In the genomic region with DNA sequence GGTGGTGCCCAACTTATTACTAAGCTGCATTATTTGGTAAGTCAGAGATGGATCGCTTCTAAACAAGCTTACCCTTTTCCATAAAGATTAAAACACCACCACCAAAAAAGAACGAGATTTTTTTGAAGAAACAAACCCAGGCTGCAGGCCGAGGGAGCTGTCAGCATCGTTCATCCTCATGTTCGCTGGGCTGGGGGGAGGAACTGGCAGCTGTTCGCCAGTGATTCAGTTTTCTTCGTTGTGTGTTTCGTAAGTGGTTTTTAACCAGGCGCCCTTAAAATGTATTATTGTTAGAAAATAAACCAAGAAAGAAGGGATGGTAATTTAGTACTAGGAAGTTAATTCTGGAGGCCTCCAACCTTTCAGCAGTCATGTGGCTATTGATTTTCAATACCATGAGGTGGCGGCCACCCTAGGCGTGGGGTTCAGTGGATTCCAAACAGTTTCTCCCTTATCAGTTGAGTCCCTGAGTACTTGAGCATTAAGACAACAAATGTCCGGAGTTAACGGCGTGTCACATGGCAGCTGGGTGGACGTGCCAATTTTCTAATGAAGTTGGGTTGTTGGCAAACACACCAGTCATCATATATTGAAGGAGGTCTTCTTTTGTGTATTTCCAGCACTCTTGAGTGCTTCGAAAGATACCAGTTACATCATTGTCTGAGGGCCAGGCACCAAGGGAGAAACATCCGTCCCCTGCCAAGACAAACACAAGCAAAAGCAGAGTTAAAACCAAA, we compare ENCODE assay signal across 21 cellular contexts.
DNase-seq lines count a peak whose midpoint lies in the region; ATAC-seq, FAIRE-seq and TF ChIP-seq lines count a peak whose summit lies in the region.
"Had no signal": no experiment of that assay in that cellular context is flagged by ENCODE, and none has a peak within 500 bp of the region (broad histone marks: within the 10 kb centered on the region; RNA-seq: fewer than 3 reads in every experiment).

No MANE protein-coding gene starts in this region.

- no peak overlapping the region for H3K27ac ChIP-seq in SJCRH30
- H3K27ac ChIP-seq: lower lobe of right lung, upper lobe of left lung had no signal

- TF ChIP-seq POLR2A in NB4 (IDR thresholded peaks at IDR 0.05; ENCODE audit: extremely low read depth, insufficient read length), result no peak
- TF ChIP-seq POLR2A in H54 (IDR thresholded peaks at IDR 0.05; ENCODE audit: low read depth, low read length), result no peak

- intact Hi-C loops in left colon (cut with DNase I, micrococcal nuclease), result no loop called here

- no peak for TF ChIP-seq CTCF in NB4 (IDR thresholded peaks at IDR 0.05; ENCODE audit: low read depth, low read length)

- H3K9me3 ChIP-seq in SJCRH30 (replicated peaks) (no peaks in the 10 kb centered on the region), skeletal muscle satellite cell (replicated peaks; ENCODE audit: low read length) (no peaks in the 10 kb centered on the region)
- H3K9me3 ChIP-seq: upper lobe of left lung had no signal

- H3K4me3 ChIP-seq in NB4 (ENCODE audit: low read depth, low read length) (peak overlapping the region; percentile 26), SJCRH30 (peak overlapping the region; percentile 28), skeletal muscle satellite cell (ENCODE audit: low read length) (peak overlapping the region; percentile 32)
- H3K4me3 ChIP-seq: lower lobe of right lung, upper lobe of left lung had no signal

- FAIRE-seq in H54 (lab: Jason Lieb, UNC), result no peak
- FAIRE-seq: A204.1, RCC 7860 had no signal

- DNase-seq in NCI-H1092 treated with DMSO at 0.1 percent for 48 hours (lab: John Stamatoyannopoulos, UW) (peak; percentile 39), NCI-H1092 (lab: John Stamatoyannopoulos, UW) (no peak), NB4 (ENCODE audit: low read depth) (peak; percentile 79), SJCRH30 (peak; percentile 13 to 30), H54 (ENCODE audit: insufficient read length, low spot score) (no peak), left colon (no peak)
- DNase-seq: activated CD8-positive, alpha-beta T cell treated with anti-CD3 and anti-CD28 coated beads, Interleukin-2, amount 10 ng/mL, durations not matched to agents 7 days and 5 days; activated effector memory CD4-positive, alpha-beta T cell treated with anti-CD3 and anti-CD28 coated beads, Interleukin-2, amount 50 U/mL, for 16 hours; activated T-cell treated with anti-CD3 and anti-CD28 coated beads for 4 hours; CD8-positive, alpha-beta T cell; DMS53; HCEC 1CT; lower lobe of right lung; NCI-H187 treated with DMSO at 0.1 percent for 48 hours; NCI-H226; stimulated activated CD4-positive, alpha-beta T cell treated with anti-CD3 and anti-CD28 coated beads, Interleukin-1b, Interleukin-23, amount 100 ng/mL, for 48 hours; upper lobe of left lung had no signal

- H3K4me1 ChIP-seq in SJCRH30, result peaks cover 4% of the 10 kb centered on the region; the same call in 1 of the 2 replicates
- peaks cover 10% of the 10 kb centered on the region for H3K4me1 ChIP-seq in skeletal muscle satellite cell (ENCODE audit: control insufficient read depth, insufficient read depth, low read length)
- H3K4me1 ChIP-seq: lower lobe of right lung, upper lobe of left lung had no signal

- no peak overlapping the region for H3K9ac ChIP-seq in skeletal muscle satellite cell (ENCODE audit: low read depth, low read length)

- H3K36me3 ChIP-seq in SJCRH30 (no peaks in the 10 kb centered on the region), skeletal muscle satellite cell (ENCODE audit: insufficient read depth, low read length) (no peaks in the 10 kb centered on the region)
- H3K36me3 ChIP-seq: lower lobe of right lung, upper lobe of left lung had no signal

- ATAC-seq in left colon (no peak), HG02642 (IDR thresholded peaks at IDR 0.05; ENCODE audit: poor library complexity, unreplicated experiment) (no peak)
- ATAC-seq: activated CD8-positive, alpha-beta T cell treated with anti-CD3 and anti-CD28 coated beads, Interleukin-2, amount 10 ng/mL, durations not matched to agents 7 days and 5 days; CD8-positive, alpha-beta T cell; lower lobe of right lung had no signal

- H3K27me3 ChIP-seq in SJCRH30 (no peaks in the 10 kb centered on the region), skeletal muscle satellite cell (ENCODE audit: control insufficient read depth, insufficient read depth, low read length) (peaks cover 8% of the 10 kb centered on the region)
- H3K27me3 ChIP-seq: upper lobe of left lung had no signal

- H3K4me2 ChIP-seq in skeletal muscle satellite cell (ENCODE audit: low read length), result peak overlapping the region; percentile 58

Comparison
In these comparisons a context has a peak if more than half of its experiments do, and no peak if none do; other contexts are left out.
1. DNase-seq: peak in NCI-H1092 treated with DMSO at 0.1 percent for 48 hours (single experiment), NB4 (single experiment) and SJCRH30 (2 of 2); none in NCI-H1092 (single experiment), H54 (single experiment) and left colon (0 of 2).
2. Peak in every context shown above with its lines, with median percentiles within 50 percentile points of each other: H3K4me3 ChIP-seq.